Comparison of ENCODE assay signal across 1 cellular context in the genomic region with DNA sequence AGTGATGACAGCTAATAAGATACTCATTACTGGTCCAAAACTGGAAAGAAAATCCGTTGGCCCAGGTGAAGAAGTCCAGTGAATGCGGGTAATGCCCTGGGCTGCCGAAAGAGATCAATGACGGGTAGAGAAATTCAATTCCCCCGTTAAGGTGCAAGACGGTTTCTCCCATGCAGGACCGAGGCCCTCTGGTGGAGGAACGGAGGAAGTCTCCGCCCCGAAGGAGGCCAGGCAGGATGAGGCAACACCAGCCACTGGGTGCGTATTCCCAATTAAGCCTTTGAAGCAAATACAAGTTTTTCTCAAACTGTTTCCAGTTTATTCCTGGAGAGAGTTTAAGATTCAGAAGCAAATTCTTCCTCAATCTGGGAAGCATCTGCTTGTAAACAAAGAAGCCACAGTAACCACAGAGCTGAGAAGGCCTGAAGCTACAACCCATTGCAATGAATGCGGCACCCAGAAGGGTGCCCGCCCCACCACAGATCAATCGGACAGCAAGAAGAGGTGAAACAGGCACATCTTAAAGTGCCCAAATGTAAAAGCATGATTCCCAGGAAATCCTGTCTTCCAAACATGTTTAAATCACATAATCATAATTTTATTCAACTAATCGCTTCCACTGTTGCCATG.
TF ChIP-seq lines count a peak whose summit lies in the region.

No MANE protein-coding gene starts in this region.

TF ChIP-seq in GM23338, 12 proteins besides CTCF, POLR2A, EP300 and RAD21 (continued from another document):
- TF ChIP-seq, protein P1, sequence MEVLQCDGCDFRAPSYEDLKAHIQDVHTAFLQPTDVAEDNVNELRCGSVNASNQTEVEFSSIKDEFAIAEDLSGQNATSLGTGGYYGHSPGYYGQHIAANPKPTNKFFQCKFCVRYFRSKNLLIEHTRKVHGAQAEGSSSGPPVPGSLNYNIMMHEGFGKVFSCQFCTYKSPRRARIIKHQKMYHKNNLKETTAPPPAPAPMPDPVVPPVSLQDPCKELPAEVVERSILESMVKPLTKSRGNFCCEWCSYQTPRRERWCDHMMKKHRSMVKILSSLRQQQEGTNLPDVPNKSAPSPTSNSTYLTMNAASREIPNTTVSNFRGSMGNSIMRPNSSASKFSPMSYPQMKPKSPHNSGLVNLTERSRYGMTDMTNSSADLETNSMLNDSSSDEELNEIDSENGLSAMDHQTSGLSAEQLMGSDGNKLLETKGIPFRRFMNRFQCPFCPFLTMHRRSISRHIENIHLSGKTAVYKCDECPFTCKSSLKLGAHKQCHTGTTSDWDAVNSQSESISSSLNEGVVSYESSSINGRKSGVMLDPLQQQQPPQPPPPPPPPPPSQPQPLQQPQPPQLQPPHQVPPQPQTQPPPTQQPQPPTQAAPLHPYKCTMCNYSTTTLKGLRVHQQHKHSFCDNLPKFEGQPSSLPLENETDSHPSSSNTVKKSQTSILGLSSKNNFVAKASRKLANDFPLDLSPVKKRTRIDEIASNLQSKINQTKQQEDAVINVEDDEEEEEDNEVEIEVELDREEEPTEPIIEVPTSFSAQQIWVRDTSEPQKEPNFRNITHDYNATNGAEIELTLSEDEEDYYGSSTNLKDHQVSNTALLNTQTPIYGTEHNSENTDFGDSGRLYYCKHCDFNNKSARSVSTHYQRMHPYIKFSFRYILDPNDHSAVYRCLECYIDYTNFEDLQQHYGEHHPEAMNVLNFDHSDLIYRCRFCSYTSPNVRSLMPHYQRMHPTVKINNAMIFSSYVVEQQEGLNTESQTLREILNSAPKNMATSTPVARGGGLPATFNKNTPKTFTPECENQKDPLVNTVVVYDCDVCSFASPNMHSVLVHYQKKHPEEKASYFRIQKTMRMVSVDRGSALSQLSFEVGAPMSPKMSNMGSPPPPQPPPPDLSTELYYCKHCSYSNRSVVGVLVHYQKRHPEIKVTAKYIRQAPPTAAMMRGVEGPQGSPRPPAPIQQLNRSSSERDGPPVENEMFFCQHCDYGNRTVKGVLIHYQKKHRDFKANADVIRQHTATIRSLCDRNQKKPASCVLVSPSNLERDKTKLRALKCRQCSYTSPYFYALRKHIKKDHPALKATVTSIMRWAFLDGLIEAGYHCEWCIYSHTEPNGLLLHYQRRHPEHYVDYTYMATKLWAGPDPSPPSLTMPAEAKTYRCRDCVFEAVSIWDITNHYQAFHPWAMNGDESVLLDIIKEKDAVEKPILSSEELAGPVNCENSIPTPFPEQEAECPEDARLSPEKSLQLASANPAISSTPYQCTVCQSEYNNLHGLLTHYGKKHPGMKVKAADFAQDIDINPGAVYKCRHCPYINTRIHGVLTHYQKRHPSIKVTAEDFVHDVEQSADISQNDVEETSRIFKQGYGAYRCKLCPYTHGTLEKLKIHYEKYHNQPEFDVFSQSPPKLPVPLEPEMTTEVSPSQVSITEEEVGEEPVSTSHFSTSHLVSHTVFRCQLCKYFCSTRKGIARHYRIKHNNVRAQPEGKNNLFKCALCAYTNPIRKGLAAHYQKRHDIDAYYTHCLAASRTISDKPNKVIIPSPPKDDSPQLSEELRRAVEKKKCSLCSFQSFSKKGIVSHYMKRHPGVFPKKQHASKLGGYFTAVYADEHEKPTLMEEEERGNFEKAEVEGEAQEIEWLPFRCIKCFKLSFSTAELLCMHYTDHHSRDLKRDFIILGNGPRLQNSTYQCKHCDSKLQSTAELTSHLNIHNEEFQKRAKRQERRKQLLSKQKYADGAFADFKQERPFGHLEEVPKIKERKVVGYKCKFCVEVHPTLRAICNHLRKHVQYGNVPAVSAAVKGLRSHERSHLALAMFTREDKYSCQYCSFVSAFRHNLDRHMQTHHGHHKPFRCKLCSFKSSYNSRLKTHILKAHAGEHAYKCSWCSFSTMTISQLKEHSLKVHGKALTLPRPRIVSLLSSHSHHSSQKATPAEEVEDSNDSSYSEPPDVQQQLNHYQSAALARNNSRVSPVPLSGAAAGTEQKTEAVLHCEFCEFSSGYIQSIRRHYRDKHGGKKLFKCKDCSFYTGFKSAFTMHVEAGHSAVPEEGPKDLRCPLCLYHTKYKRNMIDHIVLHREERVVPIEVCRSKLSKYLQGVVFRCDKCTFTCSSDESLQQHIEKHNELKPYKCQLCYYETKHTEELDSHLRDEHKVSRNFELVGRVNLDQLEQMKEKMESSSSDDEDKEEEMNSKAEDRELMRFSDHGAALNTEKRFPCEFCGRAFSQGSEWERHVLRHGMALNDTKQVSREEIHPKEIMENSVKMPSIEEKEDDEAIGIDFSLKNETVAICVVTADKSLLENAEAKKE (CRISPR knock-in tag; IDR thresholded peaks at IDR 0.05): no peak
- TF ChIP-seq EZH2 (IDR thresholded peaks at IDR 0.05; ENCODE audit: low read depth, unreplicated experiment) (no peak), CREB1 (CRISPR knock-in tag; IDR thresholded peaks at IDR 0.05; ENCODE audit: low read depth) (no peak)
